9 cellular contexts compared by ENCODE assay signal in the genomic region with DNA sequence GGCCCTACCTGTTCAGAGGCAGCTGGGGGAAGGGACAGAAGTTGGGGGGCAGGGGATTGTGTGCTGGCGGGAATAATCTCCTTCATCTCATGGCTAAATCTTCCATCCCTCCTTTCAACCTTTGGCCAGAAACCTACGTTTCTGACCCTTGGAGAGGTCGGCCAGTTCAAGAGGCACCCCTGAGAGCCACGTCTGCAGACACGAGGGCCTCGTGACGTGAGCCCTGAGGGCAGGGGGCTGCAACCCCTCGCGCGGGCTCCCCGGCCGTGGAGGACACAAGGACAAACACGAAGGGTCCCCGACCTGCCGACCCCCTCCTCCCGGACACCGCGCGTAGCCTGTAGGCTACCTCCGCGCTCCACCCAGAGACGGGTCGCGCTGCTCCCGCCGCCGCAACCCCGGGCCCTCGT. TPM values are rescaled to one million over a fixed set of nuclear protein-coding genes. Genes with fewer than 3 reads are reported as not detected.
A peak's percentile ranks its signal among the peaks of the same experiment; 100 is the strongest.
DNase-seq lines count a peak whose midpoint lies in the region; ATAC-seq and TF ChIP-seq lines count a peak whose summit lies in the region.
"Had no signal": no experiment of that assay in that cellular context is flagged by ENCODE, and none has a peak within 500 bp of the region (broad histone marks: within the 10 kb centered on the region; RNA-seq: fewer than 3 reads in every experiment).

No MANE protein-coding gene starts in this region.

- no peak for ATAC-seq in GM19467 (IDR thresholded peaks at IDR 0.05; ENCODE audit: unreplicated experiment)

- H3K9ac ChIP-seq in Loucy (ENCODE audit: low read depth, low read length, poor library complexity, severe bottlenecking) (peak overlapping the region; percentile 99), mucosa of stomach (ENCODE audit: low read length) (peak overlapping the region; percentile 92)

- H3K9me3 ChIP-seq in Loucy (ENCODE audit: insufficient read depth, low read depth, low read length) (no peaks in the 10 kb centered on the region), mucosa of stomach (ENCODE audit: control insufficient read depth, low read length) (no peaks in the 10 kb centered on the region)

- peak overlapping the region; percentile 91 for H3K4me3 Mint-ChIP-seq in activated naive CD4-positive, alpha-beta T cell treated with anti-CD3 and anti-CD28 coated beads for 36 hours

- intact Hi-C loops in activated naive CD4-positive, alpha-beta T cell treated with anti-CD3 and anti-CD28 coated beads for 36 hours (cut with micrococcal nuclease): loop anchor here (2.0 to 10.0 kb wide), 2 partner anchors 107 to 161 kb away; a partner anchor contains a TSS

- peaks cover 35% of the 10 kb centered on the region for H3K4me1 Mint-ChIP-seq in activated naive CD4-positive, alpha-beta T cell treated with anti-CD3 and anti-CD28 coated beads for 36 hours (ENCODE audit: low read depth)

- peak overlapping the region; percentile 77 for H2AFZ ChIP-seq in Loucy (ENCODE audit: low read length)

- peak overlapping the region; percentile 96 for H3K27ac Mint-ChIP-seq in activated naive CD4-positive, alpha-beta T cell treated with anti-CD3 and anti-CD28 coated beads for 36 hours

- H3K4me3 ChIP-seq in Loucy (ENCODE audit: low read length, poor library complexity, severe bottlenecking) (peak overlapping the region; percentile 96), mucosa of stomach (ENCODE audit: low read length) (peak overlapping the region; percentile 79)

- peaks cover 57% of the 10 kb centered on the region for H3K79me2 ChIP-seq in Loucy (ENCODE audit: insufficient read depth, low read length)

- H3K27me3 ChIP-seq in Loucy (ENCODE audit: insufficient read depth, low read length, poor library complexity, severe bottlenecking): no peaks in the 10 kb centered on the region
- no peaks in the 10 kb centered on the region for H3K27me3 ChIP-seq in mucosa of stomach (ENCODE audit: control insufficient read depth, insufficient read depth, low read length)

- TF ChIP-seq CTCF in Loucy (conservative IDR thresholded peaks at IDR 0.05; ENCODE audit: low read length): no peak

- H3F3A ChIP-seq in Loucy (ENCODE audit: low read depth): no peaks in the 10 kb centered on the region

- H4K20me1 ChIP-seq in Loucy (ENCODE audit: insufficient read depth, low read length, poor library complexity, severe bottlenecking): peaks cover 34% of the 10 kb centered on the region

- H3K4me1 ChIP-seq in Loucy (ENCODE audit: insufficient read depth, low read length, poor library complexity, severe bottlenecking) (peaks cover 32% of the 10 kb centered on the region), mucosa of stomach (ENCODE audit: control insufficient read depth, insufficient read depth, low read length) (peaks cover 34% of the 10 kb centered on the region)

- no peak for DNase-seq in activated naive CD4-positive, alpha-beta T cell treated with anti-CD3 and anti-CD28 coated beads for 36 hours
- no peak for DNase-seq in activated naive CD4-positive, alpha-beta T cell treated with Interleukin-2 at 50 U/mL for 16 hours
- DNase-seq in KG1 (lab: John Stamatoyannopoulos, UW) (no peak), putamen (ENCODE audit: low spot score) (no peak)

- no peaks in the 10 kb centered on the region for H3K9me2 ChIP-seq in Loucy (replicated peaks; ENCODE audit: low read depth, low read length)

- H3K27me3 Mint-ChIP-seq in activated naive CD4-positive, alpha-beta T cell treated with anti-CD3 and anti-CD28 coated beads for 36 hours (ENCODE audit: low read depth): no peaks in the 10 kb centered on the region

- H3K27ac ChIP-seq in cingulate gyrus (ENCODE audit: low read depth, low read length): peak overlapping the region; percentile 96

- H3K9me3 Mint-ChIP-seq in activated naive CD4-positive, alpha-beta T cell treated with anti-CD3 and anti-CD28 coated beads for 36 hours: no peaks in the 10 kb centered on the region

- H3K36me3 ChIP-seq in Loucy (ENCODE audit: insufficient read depth, low read length): peaks cover 6% of the 10 kb centered on the region; the same call in 1 of the 2 replicates
- no peaks in the 10 kb centered on the region for H3K36me3 ChIP-seq in mucosa of stomach (ENCODE audit: control insufficient read depth, insufficient read depth, low read length)

- peaks cover 34% of the 10 kb centered on the region for H3K36me3 Mint-ChIP-seq in activated naive CD4-positive, alpha-beta T cell treated with anti-CD3 and anti-CD28 coated beads for 36 hours (ENCODE audit: low read depth)

- CTCF ChIA-PET in activated naive CD4-positive, alpha-beta T cell treated with anti-CD3 and anti-CD28 coated beads for 36 hours (lab: Charles Lee): no interaction called here

- H3K4me2 ChIP-seq in Loucy (ENCODE audit: low read depth, low read length, poor library complexity, severe bottlenecking): peak overlapping the region; percentile 88

RNA-seq across cellular contexts. Expression of a gene that starts 0.9 kb away (rescaled TPM):
- total RNA-seq in activated naive CD4-positive, alpha-beta T cell treated with anti-CD3 and anti-CD28 coated beads for 36 hours: 1,000 to 10,000 TPM; 1,806 to 1,853 TPM

RNA-seq across cellular contexts. Expression of a gene that starts 5.3 kb away (rescaled TPM):
- total RNA-seq in activated naive CD4-positive, alpha-beta T cell treated with anti-CD3 and anti-CD28 coated beads for 36 hours: 1 to 10 TPM; 1.7 to 1.9 TPM

RNA-seq across cellular contexts. Expression of a gene that starts 9.3 kb away (rescaled TPM):
- total RNA-seq in activated naive CD4-positive, alpha-beta T cell treated with anti-CD3 and anti-CD28 coated beads for 36 hours: under 1 TPM in 1 of 2 experiments, not detected in 1; 0.32 TPM
- total RNA-seq: glomerular endothelial cell had no signal

RNA-seq across cellular contexts. Expression of a gene that starts 22.3 kb away (rescaled TPM):
- total RNA-seq in activated naive CD4-positive, alpha-beta T cell treated with anti-CD3 and anti-CD28 coated beads for 36 hours: 1 to 10 TPM; 3.4 to 4.8 TPM

RNA-seq across cellular contexts. Expression of a gene that starts 23.6 kb away (rescaled TPM):
- total RNA-seq in activated naive CD4-positive, alpha-beta T cell treated with anti-CD3 and anti-CD28 coated beads for 36 hours: under 1 TPM; 0.40 to 0.41 TPM
